16 cellular contexts compared by ENCODE assay signal in the genomic region with DNA sequence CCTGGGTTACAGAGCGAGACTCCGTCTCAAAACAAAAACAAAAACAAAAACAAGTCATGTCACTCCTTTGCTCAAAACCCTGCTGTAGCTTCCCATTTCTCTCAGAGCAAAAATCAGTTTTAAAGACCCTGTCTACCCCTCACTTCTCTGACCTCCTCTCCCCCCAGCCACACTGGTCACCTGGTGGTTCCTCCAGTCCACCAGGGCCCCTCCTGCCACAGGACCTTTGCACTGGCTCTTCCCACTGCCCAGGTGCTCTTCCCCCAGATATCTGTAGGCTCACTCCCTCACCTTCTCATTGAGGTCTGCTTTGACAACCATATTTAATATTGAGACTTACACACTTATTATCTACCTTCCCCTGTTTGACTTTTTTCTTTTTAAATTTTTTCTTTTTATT. TPM values are rescaled to one million over a fixed set of nuclear protein-coding genes. Genes with fewer than 3 reads are reported as not detected.
DNase-seq lines count a peak whose midpoint lies in the region; TF ChIP-seq lines count a peak whose summit lies in the region.
"Had no signal": no experiment of that assay in that cellular context is flagged by ENCODE, and none has a peak within 500 bp of the region (broad histone marks: within the 10 kb centered on the region; RNA-seq: fewer than 3 reads in every experiment).

No MANE protein-coding gene starts in this region.

- H3K27ac Mint-ChIP-seq in activated naive CD4-positive, alpha-beta T cell treated with anti-CD3 and anti-CD28 coated beads, Interleukin-2, amount 50 U/mL, for 24 hours: peak overlapping the region; percentile 84
- peak overlapping the region; percentile 82 for H3K27ac Mint-ChIP-seq in mesothelial cell of epicardium
- H3K27ac Mint-ChIP-seq: CD4-positive, alpha-beta T cell; IgD-negative memory B cell had no signal

- intact Hi-C loops in vagina (cut with DNase I) (no loop called here), posterior cingulate gyrus (cut with DNase I) (no loop called here)

- H3K4me3 ChIP-seq in HEK293 (ENCODE audit: low read depth, low read length): no peak overlapping the region
- no peak overlapping the region for H3K4me3 ChIP-seq in vagina
- H3K4me3 ChIP-seq: A549, GM23338 had no signal

- TF ChIP-seq CTCF in HEK293 (tag by site-specific recombination; IDR thresholded peaks at IDR 0.05): no peak
- TF ChIP-seq CTCF in mesothelial cell of epicardium (IDR thresholded peaks at IDR 0.05; ENCODE audit: unreplicated experiment): no peak
- no peak for TF ChIP-seq CTCF in vagina (IDR thresholded peaks at IDR 0.05)

- no peak for DNase-seq in activated naive CD4-positive, alpha-beta T cell treated with anti-CD3 and anti-CD28 coated beads, Interleukin-2, amount 50 U/mL, for 16 hours
- DNase-seq in mesothelial cell of epicardium (ENCODE audit: low spot score in 2 of 2, unreplicated experiment in 2 of 2) (no peak), vagina (ENCODE audit: extremely low spot score in 2 of 2) (no peak), NCI-H2227 treated with DMSO at 0.1 percent for 48 hours (lab: John Stamatoyannopoulos, UW) (no peak), posterior cingulate gyrus (no peak)
- DNase-seq: AML-193; Caco-2; CD4-positive, alpha-beta T cell; H7 had no signal

- H3K27me3 Mint-ChIP-seq in activated naive CD4-positive, alpha-beta T cell treated with anti-CD3 and anti-CD28 coated beads, Interleukin-2, amount 50 U/mL, for 24 hours: peaks cover 4% of the 10 kb centered on the region
- H3K27me3 Mint-ChIP-seq in mesothelial cell of epicardium (ENCODE audit: low read depth): no peaks in the 10 kb centered on the region

- no peak for TF ChIP-seq POLR2A in vagina (IDR thresholded peaks at IDR 0.05)

- peaks cover 6% of the 10 kb centered on the region for H3K4me1 Mint-ChIP-seq in activated naive CD4-positive, alpha-beta T cell treated with anti-CD3 and anti-CD28 coated beads, Interleukin-2, amount 50 U/mL, for 24 hours
- H3K4me1 Mint-ChIP-seq in mesothelial cell of epicardium: peaks cover 47% of the 10 kb centered on the region

- no peak overlapping the region for H3K4me3 Mint-ChIP-seq in activated naive CD4-positive, alpha-beta T cell treated with anti-CD3 and anti-CD28 coated beads, Interleukin-2, amount 50 U/mL, for 24 hours
- no peak overlapping the region for H3K4me3 Mint-ChIP-seq in mesothelial cell of epicardium
- H3K4me3 Mint-ChIP-seq: CD4-positive, alpha-beta T cell; GM23338 had no signal

- POLR2A ChIA-PET in HEK293 (lab: Yijun Ruan, JAX): no interaction called here

- H3K4me1 ChIP-seq in HEK293 (ENCODE audit: control insufficient read depth, insufficient read depth, low read length): peaks cover 3% of the 10 kb centered on the region
- H3K4me1 ChIP-seq in vagina: peaks cover 18% of the 10 kb centered on the region

- no peaks in the 10 kb centered on the region for H3K36me3 ChIP-seq in HEK293 (ENCODE audit: control insufficient read depth in 2 of 2, insufficient read depth in 1 of 2, low read length in 2 of 2)
- H3K36me3 ChIP-seq in vagina: no peaks in the 10 kb centered on the region

- no peaks in the 10 kb centered on the region for H3K9me3 ChIP-seq in HEK293 (ENCODE audit: control insufficient read depth, insufficient read depth, low read depth, low read length)
- H3K9me3 ChIP-seq in vagina: no peaks in the 10 kb centered on the region
- H3K9me3 ChIP-seq: A549, Caco-2 had no signal

- H3K27me3 ChIP-seq in vagina: no peaks in the 10 kb centered on the region

- H3K9me3 Mint-ChIP-seq in activated naive CD4-positive, alpha-beta T cell treated with anti-CD3 and anti-CD28 coated beads, Interleukin-2, amount 50 U/mL, for 24 hours: no peaks in the 10 kb centered on the region
- no peaks in the 10 kb centered on the region for H3K9me3 Mint-ChIP-seq in mesothelial cell of epicardium
- H3K9me3 Mint-ChIP-seq: CD4-positive, alpha-beta T cell; GM23338; IgD-negative memory B cell had no signal

- no peaks in the 10 kb centered on the region for H3K36me3 Mint-ChIP-seq in activated naive CD4-positive, alpha-beta T cell treated with anti-CD3 and anti-CD28 coated beads, Interleukin-2, amount 50 U/mL, for 24 hours
- no peaks in the 10 kb centered on the region for H3K36me3 Mint-ChIP-seq in mesothelial cell of epicardium
- H3K36me3 Mint-ChIP-seq: IgD-negative memory B cell had no signal

- H3K27ac ChIP-seq in HEK293 (ENCODE audit: extremely low read depth, low read depth, low read length) (no peak overlapping the region), vagina (peak overlapping the region; percentile 36)
- H3K27ac ChIP-seq: 22Rv1, A549, C4-2B had no signal

- CTCF ChIA-PET in HEK293 (lab: Yijun Ruan, JAX): interaction anchor here (0.6 to 2.1 kb wide), 6 partner anchors 15 to 594 kb away, joined by 3 to 5 read pairs (median 4); no protein-coding TSS in a partner anchor

TF ChIP-seq in HEK293, 187 proteins besides CTCF, POLR2A, EP300 and RAD21:
- TF ChIP-seq ZNF341 (tag by site-specific recombination; IDR thresholded peaks at IDR 0.05; ENCODE audit: low read depth): 0 out of 2 replicates have a peak, but pooled peaks have one; percentile 26
- TF ChIP-seq ZNF623 (tag by site-specific recombination; IDR thresholded peaks at IDR 0.05): peak; percentile 99
- no peak for TF ChIP-seq ZBTB17 (tag by site-specific recombination; IDR thresholded peaks at IDR 0.05)

RNA-seq across cellular contexts. Expression of gene TEAD3, which starts 4.9 kb away (rescaled TPM):
- total RNA-seq in mesothelial cell of epicardium: 88.2 to 91.8 TPM (median 91.4 TPM) in 3 replicates
- total RNA-seq in vagina: 29.0 TPM

RNA-seq across cellular contexts. Expression of gene TULP1, which starts 10.9 kb away (rescaled TPM):
- 17.5 to 17.7 TPM (median 17.6 TPM) in 3 replicates for total RNA-seq in mesothelial cell of epicardium
- total RNA-seq in vagina: not detected
- total RNA-seq: Caco-2; CD4-positive, alpha-beta T cell had no signal

RNA-seq across cellular contexts. Expression of gene RPL10A, which starts 33.6 kb away (rescaled TPM):
- 1,840 to 1,922 TPM (median 1,906 TPM) in 3 replicates for total RNA-seq in mesothelial cell of epicardium
- total RNA-seq in vagina: 2,013 TPM

RNA-seq across cellular contexts. Expression of gene FANCE, which starts 49.6 kb away (rescaled TPM):
- total RNA-seq in mesothelial cell of epicardium (7.0 to 8.5 TPM (median 8.0 TPM) in 3 replicates), vagina (10.1 TPM)

Comparison
In these comparisons a context has a peak if more than half of its experiments do, and no peak if none do; other contexts are left out.
1. RNA of gene TULP1, which starts 10.9 kb away (total RNA-seq): 17.5 to 17.7 TPM in mesothelial cell of epicardium; not detected in vagina (single experiment); every median in the first group is over 10 times any median in the second.